Comparison of ENCODE assay signal across 10 cellular contexts in genomic region chr18:80200171-80200931, GRCh38. TPM values are rescaled to one million over a fixed set of nuclear protein-coding genes. Genes with fewer than 3 reads are reported as not detected.
DNase-seq lines count a peak whose midpoint lies in the region; ATAC-seq and TF ChIP-seq lines count a peak whose summit lies in the region.
"Had no signal": no experiment of that assay in that cellular context is flagged by ENCODE, and none has a peak within 500 bp of the region (broad histone marks: within the 10 kb centered on the region; RNA-seq: fewer than 3 reads in every experiment).

No MANE protein-coding gene starts in this region.

- H3K4me3 ChIP-seq in OCI-LY7 (ENCODE audit: low read depth, low read length, poor library complexity, severe bottlenecking) = no peak overlapping the region
- H3K4me3 ChIP-seq in foreskin fibroblast (ENCODE audit: low read depth in 1 of 2, low read length in 2 of 2) = no peak overlapping the region
- H3K4me3 ChIP-seq: gastroesophageal sphincter had no signal

- DNase-seq in DMS 273 (lab: John Stamatoyannopoulos, UW; ENCODE audit: unreplicated experiment) (peak; percentile 29), DMS 273 treated with DMSO at 0.1 percent for 48 hours (lab: John Stamatoyannopoulos, UW) (no peak), OCI-LY7 (ENCODE audit: low spot score) (no peak), foreskin fibroblast (peak in 1 of 2 donors; percentile 41), substantia nigra (lab: John Stamatoyannopoulos, UW) (peak in 45 of 49 donors; percentile 14 to 87 (median 55)), NCI-H146 (lab: John Stamatoyannopoulos, UW) (no peak), DMS153 (lab: John Stamatoyannopoulos, UW) (no peak)
- DNase-seq: activated gamma-delta T cell had no signal

- H3K27ac ChIP-seq in OCI-LY7 (ENCODE audit: low read depth, low read length, poor library complexity, severe bottlenecking) (no peak overlapping the region), substantia nigra (ENCODE audit: low read depth, low read length, poor library complexity, severe bottlenecking) (peak overlapping the region; percentile 17)

- no peaks in the 10 kb centered on the region for H3K4me1 ChIP-seq in OCI-LY7 (ENCODE audit: insufficient read depth, low read length, poor library complexity, severe bottlenecking)

- ATAC-seq in GM21447 (IDR thresholded peaks at IDR 0.05; ENCODE audit: unreplicated experiment) = no peak
- ATAC-seq: gastroesophageal sphincter had no signal

- no peaks in the 10 kb centered on the region for H3K36me3 ChIP-seq in OCI-LY7 (ENCODE audit: insufficient read depth, low read length)
- H3K36me3 ChIP-seq: gastroesophageal sphincter had no signal

- H2AFZ ChIP-seq in OCI-LY7 (ENCODE audit: low read length) = no peak overlapping the region

- H3K79me2 ChIP-seq in OCI-LY7 (ENCODE audit: insufficient read depth, low read depth, low read length) = no peaks in the 10 kb centered on the region

- CTCF ChIA-PET in OCI-LY7 (lab: Charles Lee; ENCODE audit: unreplicated experiment) = no interaction called here

- H3K9me2 ChIP-seq in OCI-LY7 (ENCODE audit: insufficient read depth, low read length) = no peaks in the 10 kb centered on the region

- POLR2A ChIA-PET in OCI-LY7 (lab: Charles Lee) = no interaction called here

- H3K9me3 ChIP-seq in OCI-LY7 (ENCODE audit: low read length) = no peaks in the 10 kb centered on the region
- H3K9me3 ChIP-seq: gastroesophageal sphincter had no signal

- TF ChIP-seq CTCF in OCI-LY7 (conservative IDR thresholded peaks at IDR 0.05; ENCODE audit: low read length) (peak; percentile 30; the same call in 1 of the 2 replicates), foreskin fibroblast (IDR thresholded peaks at IDR 0.05; ENCODE audit: low read depth, low read length) (peak; percentile 30)

- intact Hi-C loops in OCI-LY7 (cut with micrococcal nuclease; ENCODE audit: unreplicated experiment) = no loop called here

- BruUV-seq in OCI-LY7 (replicated peaks; lab: Mats Ljungman, UMichigan) = no TSS peak

- H4K20me1 ChIP-seq in OCI-LY7 (ENCODE audit: insufficient read depth, low read length) = no peaks in the 10 kb centered on the region

- H3K4me2 ChIP-seq in OCI-LY7 (ENCODE audit: low read length) = no peak overlapping the region

RNA-seq across cellular contexts. Expression of gene PARD6G, which starts 47.0 kb away (rescaled TPM):
- total RNA-seq in OCI-LY7 (2014; rRNA removed; shearing (Covaris generic)) = 0.03 TPM in 1 of 2 replicates, not detected in the other
- not detected in 2 replicates for total RNA-seq in OCI-LY7 (2022)

Comparison
In these comparisons a context has a peak if more than half of its experiments do, and no peak if none do; other contexts are left out.
1. DNase-seq: peak in DMS 273 (single experiment) and substantia nigra (45 of 49); none in DMS 273 treated with DMSO at 0.1 percent for 48 hours (single experiment), OCI-LY7 (single experiment), NCI-H146 (single experiment) and DMS153 (single experiment).